In genomic region chr9:129619787-129620668, GRCh38 we compare ENCODE assay signal across 8 cellular contexts. TPM values are rescaled to one million over a fixed set of nuclear protein-coding genes. Genes with fewer than 3 reads are reported as not detected.
A peak's percentile ranks its signal among the peaks of the same experiment; 100 is the strongest.
DNase-seq lines count a peak whose midpoint lies in the region; ATAC-seq and TF ChIP-seq lines count a peak whose summit lies in the region.

No MANE protein-coding gene starts in this region.

- H3K36me3 ChIP-seq in IMR-90 (ENCODE audit: control insufficient read depth, insufficient read depth, low read length): no peaks in the 10 kb centered on the region
- H3K36me3 ChIP-seq in breast epithelium: no peaks in the 10 kb centered on the region
- no peaks in the 10 kb centered on the region for H3K36me3 ChIP-seq in transverse colon

- H4K91ac ChIP-seq in IMR-90 (ENCODE audit: insufficient read depth, low read depth, low read length): peak overlapping the region; percentile 73

- peak overlapping the region; percentile 95 for H2AFZ ChIP-seq in IMR-90 (replicated peaks; ENCODE audit: low read length, poor library complexity)

- H3K4me1 ChIP-seq in IMR-90 (ENCODE audit: control insufficient read depth, insufficient read depth, low read length) (peaks cover 13% of the 10 kb centered on the region), breast epithelium (no peaks in the 10 kb centered on the region), transverse colon (peaks cover 0 to 16% (median 10%) of the 10 kb centered on the region in 4 donors)

- intact Hi-C loops in IMR-90 (cut with micrococcal nuclease) (no loop called here), breast epithelium (cut with DNase I; ENCODE audit: low total_unique reads) (no loop called here), lower leg skin (cut with DNase I; ENCODE audit: low total_unique reads) (no loop called here), transverse colon (cut with DNase I; ENCODE audit: low total_unique reads) (no loop called here)

- H3K27ac Mint-ChIP-seq in activated CD4-positive, alpha-beta memory T cell treated with anti-CD3 and anti-CD28 coated beads, Interleukin-2, amount 10 ng/mL, durations not matched to agents 7 days and 5 days: no peak overlapping the region

- peak overlapping the region; percentile 29; the same call in 1 of the 2 replicates for H3K18ac ChIP-seq in IMR-90 (ENCODE audit: low read depth, low read length)

- H2AK5ac ChIP-seq in IMR-90 (ENCODE audit: low read depth, low read length): peak overlapping the region; percentile 96

- H4K8ac ChIP-seq in IMR-90 (ENCODE audit: low read depth in 2 of 2, low read length in 2 of 2): peak overlapping the region; percentile 67 to 86

- peak overlapping the region; percentile 94; the same call in 2 of the 3 replicates for H2BK15ac ChIP-seq in IMR-90 (ENCODE audit: low read depth, low read length)

- H3K4me3 Mint-ChIP-seq in activated CD4-positive, alpha-beta memory T cell treated with anti-CD3 and anti-CD28 coated beads, Interleukin-2, amount 10 ng/mL, durations not matched to agents 7 days and 5 days: no peak overlapping the region

- H3K27me3 ChIP-seq in AG04450 (ENCODE audit: control insufficient read depth, insufficient read depth, low read length) (no peaks in the 10 kb centered on the region), IMR-90 (ENCODE audit: control insufficient read depth, insufficient read depth, low read length) (no peaks in the 10 kb centered on the region), breast epithelium (no peaks in the 10 kb centered on the region), transverse colon (peaks cover 15% of the 10 kb centered on the region)

- no peak; the same call in 1 of the 2 replicates for TF ChIP-seq RAD21 in IMR-90 (IDR thresholded peaks at IDR 0.05; ENCODE audit: low read length)

- peak overlapping the region; percentile 80 for H3K14ac ChIP-seq in IMR-90 (replicated peaks; ENCODE audit: low read depth, low read length)

- 2% methylated on average over 62 of the region's 82 CpGs; no CpG with 5 or more reads in 1 of the 2 experiments for WGBS in IMR-90 (ENCODE audit: extremely low coverage in 2 of 2, insufficient read length in 1 of 2), 2 experiments
- 4 to 17% methylated on average over 1 to 29 of the region's 82 CpGs for WGBS in lower leg skin, 2 donors
- 6% methylated on average over 54 of the region's 82 CpGs; no CpG with 5 or more reads in 1 of the 2 donors for WGBS in transverse colon (ENCODE audit: low coverage in 1 of 2), 2 donors

- peaks cover 10% of the 10 kb centered on the region for H3K9me1 ChIP-seq in IMR-90 (ENCODE audit: insufficient read depth, low read length)

- H3K27ac ChIP-seq in AG04450 (ENCODE audit: low read depth, low read length) (no peak overlapping the region), IMR-90 (ENCODE audit: insufficient read depth, low read length) (peak overlapping the region; percentile 22; the same call in 1 of the 2 replicates), breast epithelium (peak overlapping the region; percentile 35 to 40), transverse colon (peak overlapping the region in 3 of 4 donors; percentile 18 to 42 (median 34))

- POLR2A ChIA-PET in AG04450 (lab: Yijun Ruan, JAX): interaction anchor here (0.6 to 3.2 kb wide), 5 partner anchors 133 to 490 kb away, joined by 3 to 12 read pairs (median 4); partner anchors contain the start of genes IER5L and PTGES
- POLR2A ChIA-PET in IMR-90 (lab: Charles Lee; ENCODE audit: unreplicated experiment): interaction anchor here (1.2 kb wide), 1 partner anchor 480 kb away, joined by 3 read pairs; no protein-coding TSS in a partner anchor
- POLR2A ChIA-PET in activated CD4-positive, alpha-beta memory T cell treated with anti-CD3 and anti-CD28 coated beads, Interleukin-2, amount 10 ng/mL, durations not matched to agents 7 days and 5 days (lab: Charles Lee): interaction anchor here (1.0 to 1.6 kb wide), 2 partner anchors 480 to 489 kb away, joined by 4 to 5 read pairs; no protein-coding TSS in a partner anchor

- peak overlapping the region; percentile 91 for H2AK9ac ChIP-seq in IMR-90 (replicated peaks; ENCODE audit: low read depth, low read length, poor library complexity)

- no peak for TF ChIP-seq EP300 in transverse colon (IDR thresholded peaks at IDR 0.05; ENCODE audit: low read depth)

- H3K4me1 Mint-ChIP-seq in activated CD4-positive, alpha-beta memory T cell treated with anti-CD3 and anti-CD28 coated beads, Interleukin-2, amount 10 ng/mL, durations not matched to agents 7 days and 5 days: peaks cover 19% of the 10 kb centered on the region

- H3K79me1 ChIP-seq in IMR-90 (ENCODE audit: low read depth in 1 of 2, low read length in 2 of 2): peaks cover 13 to 20% of the 10 kb centered on the region in 2 experiments; a peak in 2 of 4 replicates

- H3K9me3 ChIP-seq in AG04450 (ENCODE audit: control insufficient read depth, insufficient read depth, low read length) (no peaks in the 10 kb centered on the region; the same call in 1 of the 2 replicates), IMR-90 (ENCODE audit: control insufficient read depth, insufficient read depth, low read length) (no peaks in the 10 kb centered on the region), breast epithelium (no peaks in the 10 kb centered on the region), transverse colon (no peaks in the 10 kb centered on the region)

- peak overlapping the region; percentile 13; the same call in 1 of the 2 replicates for H2BK20ac ChIP-seq in IMR-90 (ENCODE audit: low read depth, low read length)

- H3K36me3 Mint-ChIP-seq in activated CD4-positive, alpha-beta memory T cell treated with anti-CD3 and anti-CD28 coated beads, Interleukin-2, amount 10 ng/mL, durations not matched to agents 7 days and 5 days (ENCODE audit: low read depth): peaks cover 3% of the 10 kb centered on the region

- DNase-seq in AG04450 (ENCODE audit: low read depth, low spot score) (no peak), IMR-90 (peak; percentile 34), breast epithelium (ENCODE audit: low spot score in 2 of 2) (no peak), lower leg skin (ENCODE audit: low spot score in 2 of 2) (no peak), transverse colon (no peak), NCI-H187 (lab: John Stamatoyannopoulos, UW) (no peak)
- DNase-seq in activated CD4-positive, alpha-beta memory T cell treated with anti-CD3 and anti-CD28 coated beads, Interleukin-2, amount 10 ng/mL, durations not matched to agents 7 days and 5 days: no peak
- DNase-seq in effector CD4-positive, alpha-beta T cell: no peak

- peak overlapping the region; percentile 86 for H3K4ac ChIP-seq in IMR-90 (ENCODE audit: low read depth, low read length)

- no peak overlapping the region; the same call in none of the 2 replicates for H3K56ac ChIP-seq in IMR-90 (ENCODE audit: extremely low read depth, insufficient read depth, low read length)

- H3K9me3 Mint-ChIP-seq in activated CD4-positive, alpha-beta memory T cell treated with anti-CD3 and anti-CD28 coated beads, Interleukin-2, amount 10 ng/mL, durations not matched to agents 7 days and 5 days: no peaks in the 10 kb centered on the region

- BruUV-seq in IMR-90 (replicated peaks; lab: Mats Ljungman, UMichigan): no TSS peak

- H3K23ac ChIP-seq in IMR-90 (ENCODE audit: low read depth, low read length): peak overlapping the region; percentile 89; the same call in 1 of the 2 replicates

- peak overlapping the region; percentile 74 for H2BK120ac ChIP-seq in IMR-90 (ENCODE audit: low read depth, low read length)

- H4K20me1 ChIP-seq in IMR-90 (ENCODE audit: insufficient read depth, low read length): no peaks in the 10 kb centered on the region

- peak overlapping the region; percentile 56 for H3K4me2 ChIP-seq in IMR-90 (ENCODE audit: low read depth, low read length)

- in situ Hi-C loops in IMR-90 (cut with MboI; ENCODE audit: low sequenced_read_pairs): loop anchor here (5.0 kb wide), 1 partner anchor 488 kb away; no protein-coding TSS in a partner anchor
- in situ Hi-C loops in transverse colon (cut with MboI; ENCODE audit: low pct_ligation_motif_present in 1 of 4, low pct_unique_long_range_greater_than_20kb in 1 of 4, low sequenced_read_pairs in 3 of 4): loop anchor here in 3 of 4 donors (5.0 to 10.0 kb wide), 3 partner anchors 455 to 485 kb away; no protein-coding TSS in a partner anchor

- peak overlapping the region; percentile 90 for H4K5ac ChIP-seq in IMR-90 (ENCODE audit: low read depth, low read length)

- H3K4me3 ChIP-seq in AG04450 (ENCODE audit: low read depth, low read length): peak overlapping the region; percentile 59
- peak overlapping the region; percentile 51 for H3K4me3 ChIP-seq in IMR-90 (ENCODE audit: insufficient read depth, low read depth, low read length)
- H3K4me3 ChIP-seq in breast epithelium: peak overlapping the region; percentile 45 to 82 (median 68)
- H3K4me3 ChIP-seq in lower leg skin (ENCODE audit: low read depth, poor library complexity, severe bottlenecking): peak overlapping the region; percentile 16
- H3K4me3 ChIP-seq in transverse colon: peak overlapping the region; percentile 10 to 64 (median 48)

- dilution Hi-C loops in IMR-90 (cut with HindIII; ENCODE audit: low sequenced_read_pairs, unreplicated experiment): no loop called here

- TF ChIP-seq CTCF in AG04450 (IDR thresholded peaks at IDR 0.05; ENCODE audit: low read depth, low read length) (peak; percentile 30; the same call in 1 of the 2 replicates), IMR-90 (conservative IDR thresholded peaks at IDR 0.05; ENCODE audit: low read depth, low read length) (peak; percentile 41), breast epithelium (IDR thresholded peaks at IDR 0.05) (no peak), lower leg skin (IDR thresholded peaks at IDR 0.05) (no peak), transverse colon (IDR thresholded peaks at IDR 0.05) (no peak)

- ATAC-seq in IMR-90 (ENCODE audit: low read depth): peak; percentile 52

- H3K27me3 Mint-ChIP-seq in activated CD4-positive, alpha-beta memory T cell treated with anti-CD3 and anti-CD28 coated beads, Interleukin-2, amount 10 ng/mL, durations not matched to agents 7 days and 5 days: peaks cover 35% of the 10 kb centered on the region

- CTCF ChIA-PET in AG04450 (lab: Charles Lee): interaction anchor here (0.9 to 7.1 kb wide), 2 partner anchors 446 to 483 kb away, joined by 3 to 302 read pairs; no protein-coding TSS in a partner anchor
- CTCF ChIA-PET in IMR-90 (lab: Yijun Ruan, JAX): interaction anchor here (0.6 to 3.1 kb wide), 5 partner anchors 9 to 481 kb away, joined by 3 to 11 read pairs (median 3); no protein-coding TSS in a partner anchor
- CTCF ChIA-PET in activated CD4-positive, alpha-beta memory T cell treated with anti-CD3 and anti-CD28 coated beads, Interleukin-2, amount 10 ng/mL, durations not matched to agents 7 days and 5 days (lab: Charles Lee): interaction anchor here (0.6 to 1.3 kb wide), 5 partner anchors 9 to 488 kb away, joined by 3 to 6 read pairs (median 4); no protein-coding TSS in a partner anchor

- H3K9ac ChIP-seq in IMR-90 (ENCODE audit: low read depth, low read length): peak overlapping the region; percentile 69

- H2BK5ac ChIP-seq in IMR-90 (ENCODE audit: low read depth, low read length, poor library complexity, severe bottlenecking): peak overlapping the region; percentile 55

- peak; percentile 26; the same call in 1 of the 2 replicates for TF ChIP-seq POLR2A in IMR-90 (IDR thresholded peaks at IDR 0.05; ENCODE audit: low read depth, low read length)
- TF ChIP-seq POLR2A in breast epithelium (IDR thresholded peaks at IDR 0.05): no peak
- no peak for TF ChIP-seq POLR2A in lower leg skin (IDR thresholded peaks at IDR 0.05)
- no peak for TF ChIP-seq POLR2A in transverse colon (IDR thresholded peaks at IDR 0.05)

RNA-seq across cellular contexts. Expression of gene C9orf50, which starts 0.9 kb away (rescaled TPM):
- polyA plus RNA-seq in AG04450 (2011; rRNA removed): 0.26 and 0.30 TPM in 2 replicates
- polyA minus RNA-seq in AG04450 (2011; rRNA and poly(A)+ RNA removed): not detected in 2 replicates
- total RNA-seq in IMR-90 (2012; rRNA removed): not detected in 2 replicates
- 0.09 and 0.20 TPM in 2 replicates for polyA plus RNA-seq in IMR-90 (2012; rRNA removed)
- polyA plus RNA-seq in IMR-90 (2012; cell fraction: cytosol; rRNA removed): 0.06 and 0.19 TPM in 2 replicates
- polyA plus RNA-seq in IMR-90 (2012; cell fraction: nucleus; rRNA removed; ENCODE audit: low replicate concordance): 0.42 and 0.54 TPM in 2 replicates
- under 1 TPM in 1 of 3 donors, not detected in 2; 0.48 TPM for total RNA-seq in breast epithelium
- total RNA-seq in lower leg skin: not detected
- total RNA-seq in transverse colon: not detected
- total RNA-seq in activated CD4-positive, alpha-beta memory T cell treated with anti-CD3 and anti-CD28 coated beads, Interleukin-2, amount 10 ng/mL, durations not matched to agents 7 days and 5 days: not detected

RNA-seq across cellular contexts. Expression of gene NTMT1, which starts 5.9 kb away (rescaled TPM):
- polyA plus RNA-seq in AG04450 (2011; rRNA removed) (49.3 and 50.4 TPM in 2 replicates), IMR-90 (2012; rRNA removed) (88.1 and 108 TPM in 2 replicates)
- 25.3 and 30.8 TPM in 2 replicates for polyA minus RNA-seq in AG04450 (2011; rRNA and poly(A)+ RNA removed)
- total RNA-seq in IMR-90 (2012; rRNA removed) (67.8 and 68.1 TPM in 2 replicates), breast epithelium (10 to 100 TPM; 17.8 to 31.1 (median 27.4) TPM), lower leg skin (10 to 100 TPM; 19.7 to 31.0 (median 25.7) TPM), transverse colon (10 to 100 TPM; 11.3 to 19.1 (median 14.3) TPM)
- 57.5 and 92.6 TPM in 2 replicates for polyA plus RNA-seq in IMR-90 (2012; cell fraction: cytosol; rRNA removed)
- 56.2 and 66.4 TPM in 2 replicates for polyA plus RNA-seq in IMR-90 (2012; cell fraction: nucleus; rRNA removed; ENCODE audit: low replicate concordance)
- 10 to 100 TPM; 34.2 to 38.7 TPM for total RNA-seq in activated CD4-positive, alpha-beta memory T cell treated with anti-CD3 and anti-CD28 coated beads, Interleukin-2, amount 10 ng/mL, durations not matched to agents 7 days and 5 days

RNA-seq across cellular contexts. Expression of gene ASB6, which starts 21.9 kb away (rescaled TPM):
- polyA plus RNA-seq in AG04450 (2011; rRNA removed) (11.6 and 15.3 TPM in 2 replicates), IMR-90 (2012; rRNA removed) (28.9 and 31.4 TPM in 2 replicates)
- 9.4 and 14.0 TPM in 2 replicates for polyA minus RNA-seq in AG04450 (2011; rRNA and poly(A)+ RNA removed)
- total RNA-seq in IMR-90 (2012; rRNA removed) (9.4 and 9.7 TPM in 2 replicates), breast epithelium (10 to 100 TPM; 11.2 to 24.4 (median 21.6) TPM), lower leg skin (10 to 100 TPM; 33.0 to 46.9 (median 40.1) TPM), transverse colon (10 to 100 TPM; 21.8 to 54.2 (median 29.6) TPM)
- polyA plus RNA-seq in IMR-90 (2012; cell fraction: cytosol; rRNA removed): 22.2 and 27.8 TPM in 2 replicates
- polyA plus RNA-seq in IMR-90 (2012; cell fraction: nucleus; rRNA removed; ENCODE audit: low replicate concordance): 42.0 and 79.1 TPM in 2 replicates
- 10 to 100 TPM; 22.5 to 23.4 TPM for total RNA-seq in activated CD4-positive, alpha-beta memory T cell treated with anti-CD3 and anti-CD28 coated beads, Interleukin-2, amount 10 ng/mL, durations not matched to agents 7 days and 5 days

RNA-seq across cellular contexts. Expression of gene PRRX2, which starts 45.4 kb away (rescaled TPM):
- 8.3 and 15.0 TPM in 2 replicates for polyA plus RNA-seq in AG04450 (2011; rRNA removed)
- 4.0 and 4.2 TPM in 2 replicates for polyA minus RNA-seq in AG04450 (2011; rRNA and poly(A)+ RNA removed)
- total RNA-seq in IMR-90 (2012; rRNA removed): 12.7 and 13.1 TPM in 2 replicates
- polyA plus RNA-seq in IMR-90 (2012; rRNA removed): 35.5 and 45.9 TPM in 2 replicates
- polyA plus RNA-seq in IMR-90 (2012; cell fraction: cytosol; rRNA removed): 19.5 and 46.6 TPM in 2 replicates
- 10.2 and 29.0 TPM in 2 replicates for polyA plus RNA-seq in IMR-90 (2012; cell fraction: nucleus; rRNA removed; ENCODE audit: low replicate concordance)
- 10 to 100 TPM in 1 of 3 donors, 1 to 10 TPM in 2; 4.4 to 35.1 (median 9.9) TPM for total RNA-seq in breast epithelium
- total RNA-seq in lower leg skin: 10 to 100 TPM; 10.7 to 24.1 (median 16.6) TPM
- under 1 TPM in 1 of 4 donors, not detected in 3; 0.41 TPM for total RNA-seq in transverse colon
- not detected for total RNA-seq in activated CD4-positive, alpha-beta memory T cell treated with anti-CD3 and anti-CD28 coated beads, Interleukin-2, amount 10 ng/mL, durations not matched to agents 7 days and 5 days

Comparison
In these comparisons a context has a peak if more than half of its experiments do, and no peak if none do; other contexts are left out.
1. H3K4me3 ChIP-seq: peak in every context shown above with its lines; median percentile 68 in breast epithelium; 59 in AG04450; 51 in IMR-90; 48 in transverse colon; 16 in lower leg skin.
2. CTCF ChIP-seq: peak in AG04450 (single experiment) and IMR-90 (single experiment); none in breast epithelium (0 of 3), lower leg skin (0 of 3) and transverse colon (0 of 5).